12 cellular contexts compared by ENCODE assay signal in genomic region chr3:172156309-172156998, GRCh38.
A peak's percentile ranks its signal among the peaks of the same experiment; 100 is the strongest.
DNase-seq lines count a peak whose midpoint lies in the region; ATAC-seq, FAIRE-seq and TF ChIP-seq lines count a peak whose summit lies in the region.
"Had no signal": no experiment of that assay in that cellular context is flagged by ENCODE, and none has a peak within 500 bp of the region (broad histone marks: within the 10 kb centered on the region; RNA-seq: fewer than 3 reads in every experiment).

No MANE protein-coding gene starts in this region.

- DNase-seq in ELF-1 (ENCODE audit: low read depth, low spot score): peak; percentile 48
- DNase-seq in NCI-H2196 treated with DMSO at 0.1 percent for 48 hours (lab: John Stamatoyannopoulos, UW; ENCODE audit: unreplicated experiment): peak; percentile 76
- DNase-seq in epithelial cell of prostate (ENCODE audit: low read depth, low spot score): peak; percentile 77
- peak; percentile 68 to 78 (median 71) for DNase-seq in pancreas
- DNase-seq in stimulated activated CD8-positive, alpha-beta memory T cell treated with anti-CD3 and anti-CD28 coated beads, Interleukin-4, amount 100 ng/mL, for 48 hours: no peak
- DNase-seq in tibial nerve (ENCODE audit: low spot score in 2 of 2): no peak
- DNase-seq: naive B cell, NCI-H1694 treated with DMSO at 0.1 percent for 48 hours, T-helper 9 cell had no signal

- H3K4me1 ChIP-seq in pancreas: peaks cover 24 to 65% (median 38%) of the 10 kb centered on the region in 3 donors
- peaks cover 0 to 89% (median 34%) of the 10 kb centered on the region in 4 donors for H3K4me1 ChIP-seq in tibial nerve

- FAIRE-seq in pancreas (lab: Jason Lieb, UNC): no peak

- no peak for TF ChIP-seq EP300 in tibial nerve (IDR thresholded peaks at IDR 0.05)

- TF ChIP-seq CTCF in pancreas (IDR thresholded peaks at IDR 0.05): no peak
- no peak for TF ChIP-seq CTCF in tibial nerve (IDR thresholded peaks at IDR 0.05)

- peak; percentile 56 to 75 (median 72) for ATAC-seq in pancreas
- no peak for ATAC-seq in HG03469 (IDR thresholded peaks at IDR 0.05; ENCODE audit: unreplicated experiment)
- no peak for ATAC-seq in HG03280 (IDR thresholded peaks at IDR 0.05; ENCODE audit: unreplicated experiment)
- ATAC-seq: activated naive CD4-positive, alpha-beta T cell treated with anti-CD3 and anti-CD28 coated beads, Interleukin-2, amount 50 U/mL, for 72 hours had no signal

- TF ChIP-seq POLR2A in tibial nerve (IDR thresholded peaks at IDR 0.05): no peak

- peak overlapping the region; percentile 90 for H3K27ac ChIP-seq in epithelial cell of prostate
- H3K27ac ChIP-seq in pancreas: peak overlapping the region in 2 of 4 donors; percentile 58 to 96
- H3K27ac ChIP-seq in tibial nerve: peak overlapping the region in 2 of 4 donors; percentile 26 to 49

- intact Hi-C loops in pancreas (cut with DNase I): no loop called here

- H3K9me3 ChIP-seq in pancreas: no peaks in the 10 kb centered on the region
- H3K9me3 ChIP-seq in tibial nerve: no peaks in the 10 kb centered on the region

- 15% methylated on average over 11 of the region's 11 CpGs for WGBS in pancreas, 2 donors
- 62 to 67% methylated on average over 11 of the region's 11 CpGs for WGBS in tibial nerve, 2 donors

- H3K4me3 ChIP-seq in pancreas (no peak overlapping the region), tibial nerve (no peak overlapping the region)

- no peaks in the 10 kb centered on the region for H3K27me3 ChIP-seq in pancreas
- no peaks in the 10 kb centered on the region for H3K27me3 ChIP-seq in tibial nerve

- H3K36me3 ChIP-seq in pancreas: no peaks in the 10 kb centered on the region
- no peaks in the 10 kb centered on the region for H3K36me3 ChIP-seq in tibial nerve

Comparison
In these comparisons a context has a peak if more than half of its experiments do, and no peak if none do; other contexts are left out.
1. DNase-seq: peak in ELF-1 (single experiment), NCI-H2196 treated with DMSO at 0.1 percent for 48 hours (single experiment), epithelial cell of prostate (single experiment) and pancreas (6 of 6); none in stimulated activated CD8-positive, alpha-beta memory T cell treated with anti-CD3 and anti-CD28 coated beads, Interleukin-4, amount 100 ng/mL, for 48 hours (single experiment) and tibial nerve (0 of 2).
2. ATAC-seq: peak in pancreas (4 of 4); none in HG03469 (single experiment) and HG03280 (single experiment).